15 cellular contexts compared by ENCODE assay signal in genomic region chr3:39189150-39189510, GRCh38. TPM values are rescaled to one million over a fixed set of nuclear protein-coding genes. Genes with fewer than 3 reads are reported as not detected.
"Had no signal": no experiment of that assay in that cellular context is flagged by ENCODE, and none has a peak within 500 bp of the region (broad histone marks: within the 10 kb centered on the region; RNA-seq: fewer than 3 reads in every experiment).

No MANE protein-coding gene starts in this region.

- H3K9me3 ChIP-seq: SJSA1 had no signal

- H3K27me3 ChIP-seq: brain microvascular endothelial cell, cardiac muscle cell, SJSA1 had no signal

- H3K36me3 ChIP-seq: brain microvascular endothelial cell, SJSA1 had no signal

- H3K27me3 Mint-ChIP-seq: activated B cell treated with CpG ODN at 0.5 μM for 24 hours; activated CD4-positive, alpha-beta memory T cell treated with anti-CD3 and anti-CD28 coated beads for 36 hours; activated CD4-positive, alpha-beta T cell treated with anti-CD3 and anti-CD28 coated beads, Interleukin-2, amount 10 ng/mL, durations not matched to agents 7 days and 5 days; activated naive CD8-positive, alpha-beta T cell; activated T-helper 17 cell treated with anti-CD3 and anti-CD28 coated beads, Interleukin-2, amount 50 U/mL, for 72 hours had no signal

- H3K4me3 ChIP-seq: cardiac muscle cell, SJSA1 had no signal

- H3K36me3 Mint-ChIP-seq: activated CD4-positive, alpha-beta memory T cell treated with anti-CD3 and anti-CD28 coated beads for 36 hours had no signal

- H3K4me2 ChIP-seq: KMS-11 had no signal

- H3K9ac ChIP-seq: KMS-11 had no signal

- DNase-seq: activated gamma-delta T cell, NCI-H1694 had no signal

- H3K27ac ChIP-seq: brain microvascular endothelial cell, KMS-11, SJSA1 had no signal

- H3K4me3 Mint-ChIP-seq: activated B cell treated with CpG ODN at 0.5 μM for 24 hours; activated CD4-positive, alpha-beta memory T cell treated with anti-CD3 and anti-CD28 coated beads for 36 hours; activated CD4-positive, alpha-beta T cell treated with anti-CD3 and anti-CD28 coated beads, Interleukin-2, amount 10 ng/mL, durations not matched to agents 7 days and 5 days; activated naive CD4-positive, alpha-beta T cell treated with anti-CD3 and anti-CD28 coated beads for 36 hours; T-helper 1 cell treated with Interleukin-12 subunit alpha and Interleukin-12 subunit beta and Interleukin-4 antibody, amounts not matched to agents 30 μg/mL and 1 μg/mL, for 36 hours had no signal

- H3K27ac Mint-ChIP-seq: activated B cell treated with CpG ODN at 0.5 μM for 24 hours; activated CD4-positive, alpha-beta memory T cell treated with anti-CD3 and anti-CD28 coated beads for 36 hours; activated naive CD4-positive, alpha-beta T cell treated with anti-CD3 and anti-CD28 coated beads for 36 hours had no signal

- H3K9me3 Mint-ChIP-seq: activated B cell treated with CpG ODN at 0.5 μM for 24 hours; activated CD4-positive, alpha-beta memory T cell treated with anti-CD3 and anti-CD28 coated beads for 36 hours; activated CD4-positive, alpha-beta T cell treated with anti-CD3 and anti-CD28 coated beads, Interleukin-2, amount 10 ng/mL, durations not matched to agents 7 days and 5 days; activated T-helper 17 cell treated with anti-CD3 and anti-CD28 coated beads, Interleukin-2, amount 50 U/mL, for 72 hours; T-helper 1 cell treated with Interleukin-12 subunit alpha and Interleukin-12 subunit beta and Interleukin-4 antibody, amounts not matched to agents 30 μg/mL and 1 μg/mL, for 36 hours had no signal

RNA-seq across cellular contexts. Expression of gene XIRP1, which starts 3.3 kb away (rescaled TPM):
- total RNA-seq: activated CD4-positive, alpha-beta T cell treated with anti-CD3 and anti-CD28 coated beads, Interleukin-2, amount 10 ng/mL, durations not matched to agents 7 days and 5 days; MCF 10A; OCI-LY7 had no signal
